ENCODE assay signal across 3 cellular contexts in the genomic region with DNA sequence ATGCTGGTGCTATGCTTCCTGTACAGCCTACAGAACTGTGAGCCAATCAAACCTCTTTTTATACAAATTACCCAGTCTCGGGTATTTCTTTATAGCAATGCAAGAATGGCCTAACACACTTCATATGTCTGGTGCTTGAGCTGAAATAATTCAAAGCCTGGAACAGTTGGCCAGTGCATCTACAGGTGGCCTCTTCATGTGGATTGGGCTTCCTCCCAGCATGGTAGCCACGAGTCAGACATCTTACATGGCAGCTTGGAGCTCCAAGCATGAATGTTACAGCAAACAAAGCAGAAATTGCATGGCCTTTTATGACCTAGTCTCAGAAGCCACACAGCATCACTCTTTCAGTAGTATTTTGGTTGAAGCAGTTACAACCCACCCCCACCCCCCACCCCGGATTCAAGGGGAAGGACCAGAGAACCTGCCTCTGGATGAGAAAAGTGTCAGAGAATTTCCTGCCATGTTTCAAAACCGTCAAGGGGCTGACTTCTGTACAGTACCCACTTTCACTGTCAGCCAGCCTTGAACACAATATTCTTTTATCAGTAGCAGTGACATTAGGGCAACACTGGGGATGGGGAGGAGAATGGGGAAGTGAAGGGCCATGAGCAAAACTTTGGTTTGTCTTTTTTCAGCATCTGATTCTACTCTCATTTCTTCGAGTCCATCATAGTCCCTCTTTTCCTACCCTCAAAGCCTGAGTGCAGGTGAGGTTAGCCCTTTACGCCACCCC.
TF ChIP-seq lines count a peak whose summit lies in the region.

No MANE protein-coding gene starts in this region.

TF ChIP-seq in SK-N-SH treated with all-trans-retinoic acid at 6 μM for 48 hours, 23 proteins besides CTCF, POLR2A, EP300 and RAD21 (continued from another document):
- peak; percentile 92 for TF ChIP-seq ZNF565 (CRISPR knock-in tag; conservative IDR thresholded peaks at IDR 0.05; ENCODE audit: low read depth)

TF ChIP-seq in H1, 55 proteins besides CTCF, POLR2A, EP300 and RAD21:
- TF ChIP-seq, protein P1, sequence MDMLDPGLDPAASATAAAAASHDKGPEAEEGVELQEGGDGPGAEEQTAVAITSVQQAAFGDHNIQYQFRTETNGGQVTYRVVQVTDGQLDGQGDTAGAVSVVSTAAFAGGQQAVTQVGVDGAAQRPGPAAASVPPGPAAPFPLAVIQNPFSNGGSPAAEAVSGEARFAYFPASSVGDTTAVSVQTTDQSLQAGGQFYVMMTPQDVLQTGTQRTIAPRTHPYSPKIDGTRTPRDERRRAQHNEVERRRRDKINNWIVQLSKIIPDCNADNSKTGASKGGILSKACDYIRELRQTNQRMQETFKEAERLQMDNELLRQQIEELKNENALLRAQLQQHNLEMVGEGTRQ (IDR thresholded peaks at IDR 0.05; ENCODE audit: low read length), result no peak
- TF ChIP-seq, protein P2, sequence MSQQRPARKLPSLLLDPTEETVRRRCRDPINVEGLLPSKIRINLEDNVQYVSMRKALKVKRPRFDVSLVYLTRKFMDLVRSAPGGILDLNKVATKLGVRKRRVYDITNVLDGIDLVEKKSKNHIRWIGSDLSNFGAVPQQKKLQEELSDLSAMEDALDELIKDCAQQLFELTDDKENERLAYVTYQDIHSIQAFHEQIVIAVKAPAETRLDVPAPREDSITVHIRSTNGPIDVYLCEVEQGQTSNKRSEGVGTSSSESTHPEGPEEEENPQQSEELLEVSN (IDR thresholded peaks at IDR 0.05), result no peak
- TF ChIP-seq RXRA (IDR thresholded peaks at IDR 0.05; ENCODE audit: insufficient read depth, low read depth, low read length) (no peak), SP2 (IDR thresholded peaks at IDR 0.05; ENCODE audit: low read length) (no peak), TBP (IDR thresholded peaks at IDR 0.05; ENCODE audit: low read depth, low read length) (no peak), YY1 (IDR thresholded peaks at IDR 0.05; ENCODE audit: low read depth, low read length) (no peak), BACH1 (IDR thresholded peaks at IDR 0.05; ENCODE audit: low read length) (no peak)

TF ChIP-seq in GM23338, 12 proteins besides CTCF, POLR2A, EP300 and RAD21 (continued from another document):
- TF ChIP-seq ZNF331 (CRISPR knock-in tag; IDR thresholded peaks at IDR 0.05; ENCODE audit: low read depth) (no peak), STAT1 (IDR thresholded peaks at IDR 0.05; ENCODE audit: unreplicated experiment) (no peak), POLR2AphosphoS5 (IDR thresholded peaks at IDR 0.05; ENCODE audit: low read depth) (no peak), NANOG (IDR thresholded peaks at IDR 0.05; ENCODE audit: borderline replicate concordance) (no peak), EZH2phosphoT487 (IDR thresholded peaks at IDR 0.05; ENCODE audit: unreplicated experiment) (no peak)
- TF ChIP-seq, protein P3, sequence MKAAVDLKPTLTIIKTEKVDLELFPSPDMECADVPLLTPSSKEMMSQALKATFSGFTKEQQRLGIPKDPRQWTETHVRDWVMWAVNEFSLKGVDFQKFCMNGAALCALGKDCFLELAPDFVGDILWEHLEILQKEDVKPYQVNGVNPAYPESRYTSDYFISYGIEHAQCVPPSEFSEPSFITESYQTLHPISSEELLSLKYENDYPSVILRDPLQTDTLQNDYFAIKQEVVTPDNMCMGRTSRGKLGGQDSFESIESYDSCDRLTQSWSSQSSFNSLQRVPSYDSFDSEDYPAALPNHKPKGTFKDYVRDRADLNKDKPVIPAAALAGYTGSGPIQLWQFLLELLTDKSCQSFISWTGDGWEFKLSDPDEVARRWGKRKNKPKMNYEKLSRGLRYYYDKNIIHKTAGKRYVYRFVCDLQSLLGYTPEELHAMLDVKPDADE (IDR thresholded peaks at IDR 0.05), result no peak
- TF ChIP-seq, protein P4, sequence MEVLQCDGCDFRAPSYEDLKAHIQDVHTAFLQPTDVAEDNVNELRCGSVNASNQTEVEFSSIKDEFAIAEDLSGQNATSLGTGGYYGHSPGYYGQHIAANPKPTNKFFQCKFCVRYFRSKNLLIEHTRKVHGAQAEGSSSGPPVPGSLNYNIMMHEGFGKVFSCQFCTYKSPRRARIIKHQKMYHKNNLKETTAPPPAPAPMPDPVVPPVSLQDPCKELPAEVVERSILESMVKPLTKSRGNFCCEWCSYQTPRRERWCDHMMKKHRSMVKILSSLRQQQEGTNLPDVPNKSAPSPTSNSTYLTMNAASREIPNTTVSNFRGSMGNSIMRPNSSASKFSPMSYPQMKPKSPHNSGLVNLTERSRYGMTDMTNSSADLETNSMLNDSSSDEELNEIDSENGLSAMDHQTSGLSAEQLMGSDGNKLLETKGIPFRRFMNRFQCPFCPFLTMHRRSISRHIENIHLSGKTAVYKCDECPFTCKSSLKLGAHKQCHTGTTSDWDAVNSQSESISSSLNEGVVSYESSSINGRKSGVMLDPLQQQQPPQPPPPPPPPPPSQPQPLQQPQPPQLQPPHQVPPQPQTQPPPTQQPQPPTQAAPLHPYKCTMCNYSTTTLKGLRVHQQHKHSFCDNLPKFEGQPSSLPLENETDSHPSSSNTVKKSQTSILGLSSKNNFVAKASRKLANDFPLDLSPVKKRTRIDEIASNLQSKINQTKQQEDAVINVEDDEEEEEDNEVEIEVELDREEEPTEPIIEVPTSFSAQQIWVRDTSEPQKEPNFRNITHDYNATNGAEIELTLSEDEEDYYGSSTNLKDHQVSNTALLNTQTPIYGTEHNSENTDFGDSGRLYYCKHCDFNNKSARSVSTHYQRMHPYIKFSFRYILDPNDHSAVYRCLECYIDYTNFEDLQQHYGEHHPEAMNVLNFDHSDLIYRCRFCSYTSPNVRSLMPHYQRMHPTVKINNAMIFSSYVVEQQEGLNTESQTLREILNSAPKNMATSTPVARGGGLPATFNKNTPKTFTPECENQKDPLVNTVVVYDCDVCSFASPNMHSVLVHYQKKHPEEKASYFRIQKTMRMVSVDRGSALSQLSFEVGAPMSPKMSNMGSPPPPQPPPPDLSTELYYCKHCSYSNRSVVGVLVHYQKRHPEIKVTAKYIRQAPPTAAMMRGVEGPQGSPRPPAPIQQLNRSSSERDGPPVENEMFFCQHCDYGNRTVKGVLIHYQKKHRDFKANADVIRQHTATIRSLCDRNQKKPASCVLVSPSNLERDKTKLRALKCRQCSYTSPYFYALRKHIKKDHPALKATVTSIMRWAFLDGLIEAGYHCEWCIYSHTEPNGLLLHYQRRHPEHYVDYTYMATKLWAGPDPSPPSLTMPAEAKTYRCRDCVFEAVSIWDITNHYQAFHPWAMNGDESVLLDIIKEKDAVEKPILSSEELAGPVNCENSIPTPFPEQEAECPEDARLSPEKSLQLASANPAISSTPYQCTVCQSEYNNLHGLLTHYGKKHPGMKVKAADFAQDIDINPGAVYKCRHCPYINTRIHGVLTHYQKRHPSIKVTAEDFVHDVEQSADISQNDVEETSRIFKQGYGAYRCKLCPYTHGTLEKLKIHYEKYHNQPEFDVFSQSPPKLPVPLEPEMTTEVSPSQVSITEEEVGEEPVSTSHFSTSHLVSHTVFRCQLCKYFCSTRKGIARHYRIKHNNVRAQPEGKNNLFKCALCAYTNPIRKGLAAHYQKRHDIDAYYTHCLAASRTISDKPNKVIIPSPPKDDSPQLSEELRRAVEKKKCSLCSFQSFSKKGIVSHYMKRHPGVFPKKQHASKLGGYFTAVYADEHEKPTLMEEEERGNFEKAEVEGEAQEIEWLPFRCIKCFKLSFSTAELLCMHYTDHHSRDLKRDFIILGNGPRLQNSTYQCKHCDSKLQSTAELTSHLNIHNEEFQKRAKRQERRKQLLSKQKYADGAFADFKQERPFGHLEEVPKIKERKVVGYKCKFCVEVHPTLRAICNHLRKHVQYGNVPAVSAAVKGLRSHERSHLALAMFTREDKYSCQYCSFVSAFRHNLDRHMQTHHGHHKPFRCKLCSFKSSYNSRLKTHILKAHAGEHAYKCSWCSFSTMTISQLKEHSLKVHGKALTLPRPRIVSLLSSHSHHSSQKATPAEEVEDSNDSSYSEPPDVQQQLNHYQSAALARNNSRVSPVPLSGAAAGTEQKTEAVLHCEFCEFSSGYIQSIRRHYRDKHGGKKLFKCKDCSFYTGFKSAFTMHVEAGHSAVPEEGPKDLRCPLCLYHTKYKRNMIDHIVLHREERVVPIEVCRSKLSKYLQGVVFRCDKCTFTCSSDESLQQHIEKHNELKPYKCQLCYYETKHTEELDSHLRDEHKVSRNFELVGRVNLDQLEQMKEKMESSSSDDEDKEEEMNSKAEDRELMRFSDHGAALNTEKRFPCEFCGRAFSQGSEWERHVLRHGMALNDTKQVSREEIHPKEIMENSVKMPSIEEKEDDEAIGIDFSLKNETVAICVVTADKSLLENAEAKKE (CRISPR knock-in tag; IDR thresholded peaks at IDR 0.05), result no peak
